Comparison of ENCODE assay signal across 7 cellular contexts in the genomic region with DNA sequence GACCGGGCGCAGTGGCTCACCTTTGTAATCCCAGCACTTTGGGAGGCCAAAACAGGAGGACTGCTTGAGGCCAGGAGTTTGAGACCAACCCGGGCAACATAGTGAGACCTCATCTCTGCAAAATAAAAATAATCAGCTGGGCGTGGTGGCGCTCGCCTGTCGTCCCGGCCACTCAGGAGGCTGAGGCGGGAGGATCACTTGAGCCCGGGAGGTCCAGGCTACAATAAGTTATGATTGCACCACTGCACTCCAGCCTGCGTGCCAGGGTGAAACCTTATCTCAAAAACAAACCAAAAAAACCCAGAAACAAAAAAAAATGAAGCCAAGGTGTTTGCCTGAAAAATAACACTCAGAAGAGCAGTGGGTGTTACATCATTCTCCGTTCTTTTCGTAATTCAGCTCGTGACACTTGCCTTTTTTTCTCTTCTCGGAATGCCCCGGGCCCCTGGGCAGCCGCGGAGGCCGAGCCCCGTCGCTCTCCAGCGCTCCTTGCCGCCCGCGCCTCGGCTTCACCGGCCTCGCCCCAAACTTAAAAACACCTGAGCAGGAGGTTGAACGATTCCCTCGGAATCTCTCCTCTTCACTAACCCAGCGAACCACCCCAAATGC. TPM values are rescaled to one million over a fixed set of nuclear protein-coding genes. Genes with fewer than 3 reads are reported as not detected.
DNase-seq lines count a peak whose midpoint lies in the region; ATAC-seq and TF ChIP-seq lines count a peak whose summit lies in the region.

No MANE protein-coding gene starts in this region.

- peak in 1 of 2 experiments; percentile 47 for DNase-seq in SJSA1 (ENCODE audit: low read depth in 1 of 2, low spot score in 2 of 2)
- peak; percentile 71 for DNase-seq in choroid plexus epithelial cell (ENCODE audit: low read depth)
- DNase-seq in lung microvascular endothelial cell (ENCODE audit: low read depth in 2 of 2), result peak; percentile 35 to 42
- DNase-seq in transverse colon, result peak; percentile 36
- no peak for DNase-seq in NCI-H1092 (lab: John Stamatoyannopoulos, UW)

- H3K27ac ChIP-seq in SJSA1 (peak overlapping the region; percentile 54), transverse colon (peak overlapping the region; percentile 87 to 93 (median 91))

- TF ChIP-seq POLR2A in transverse colon (IDR thresholded peaks at IDR 0.05), result no peak

- WGBS in transverse colon (ENCODE audit: low coverage in 1 of 2), 2 donors, result 23 to 24% methylated on average over 23 to 31 of the region's 31 CpGs

- H3K4me3 ChIP-seq in SJSA1, result peak overlapping the region; percentile 59
- H3K4me3 ChIP-seq in choroid plexus epithelial cell (ENCODE audit: low read depth, low read length), result peak overlapping the region; percentile 89
- peak overlapping the region; percentile 50 to 76 (median 65) for H3K4me3 ChIP-seq in transverse colon

- intact Hi-C loops in transverse colon (cut with DNase I; ENCODE audit: low total_unique reads), result no loop called here

- TF ChIP-seq EP300 in transverse colon (IDR thresholded peaks at IDR 0.05; ENCODE audit: low read depth), result no peak

- H3K36me3 ChIP-seq in SJSA1, result peaks cover 42% of the 10 kb centered on the region
- no peaks in the 10 kb centered on the region for H3K36me3 ChIP-seq in transverse colon

- ATAC-seq in GM18499 (IDR thresholded peaks at IDR 0.05; ENCODE audit: insufficient read depth, unreplicated experiment) (peak; percentile 17), HG02885 (IDR thresholded peaks at IDR 0.05; ENCODE audit: poor library complexity, unreplicated experiment) (peak; percentile 30)

- H3K27me3 ChIP-seq in SJSA1 (replicated peaks), result no peaks in the 10 kb centered on the region
- H3K27me3 ChIP-seq in transverse colon, result no peaks in the 10 kb centered on the region

- in situ Hi-C loops in transverse colon (cut with MboI; ENCODE audit: low pct_ligation_motif_present in 1 of 4, low pct_unique_long_range_greater_than_20kb in 1 of 4, low sequenced_read_pairs in 3 of 4), result no loop called here

- H3K4me1 ChIP-seq in SJSA1 (replicated peaks) (peaks cover 43% of the 10 kb centered on the region), transverse colon (peaks cover 15 to 46% (median 38%) of the 10 kb centered on the region in 4 donors)

- TF ChIP-seq CTCF in choroid plexus epithelial cell (conservative IDR thresholded peaks at IDR 0.05; ENCODE audit: low read depth, low read length) (no peak), transverse colon (IDR thresholded peaks at IDR 0.05) (no peak)

- no peaks in the 10 kb centered on the region for H3K9me3 ChIP-seq in SJSA1 (replicated peaks)
- no peaks in the 10 kb centered on the region for H3K9me3 ChIP-seq in transverse colon

RNA-seq across cellular contexts. Expression of a gene that starts 17.0 kb away (rescaled TPM):
- 0.13 TPM in 1 of 2 replicates, not detected in the other for total RNA-seq in SJSA1 (2014; rRNA removed; shearing (Covaris generic))
- 0.20 and 0.22 TPM in 2 replicates for total RNA-seq in lung microvascular endothelial cell
- 1 to 10 TPM in 1 of 4 donors, under 1 TPM in 1, not detected in 2; 0.64 to 6.8 TPM for total RNA-seq in transverse colon

RNA-seq across cellular contexts. Expression of a gene that starts 19.4 kb away (rescaled TPM):
- 4.4 and 5.2 TPM in 2 replicates for total RNA-seq in SJSA1 (2014; rRNA removed; shearing (Covaris generic))
- total RNA-seq in lung microvascular endothelial cell (0.60 and 2.0 TPM in 2 replicates), transverse colon (10 to 100 TPM in 2 of 4 donors, 1 to 10 TPM in 2; 7.5 to 20.1 (median 11.3) TPM)

RNA-seq across cellular contexts. Expression of a gene that starts 28.8 kb away (rescaled TPM):
- total RNA-seq in SJSA1 (2014; rRNA removed; shearing (Covaris generic)), result 0.84 TPM in 1 of 2 replicates, not detected in the other
- total RNA-seq in lung microvascular endothelial cell, result not detected in 2 replicates
- total RNA-seq in transverse colon, result 1 to 10 TPM in 3 of 4 donors, not detected in 1; 1.4 to 4.4 (median 1.6) TPM

RNA-seq across cellular contexts. Expression of a gene that starts 55.6 kb away (rescaled TPM):
- 5.8 and 9.2 TPM in 2 replicates for total RNA-seq in SJSA1 (2014; rRNA removed; shearing (Covaris generic))
- total RNA-seq in lung microvascular endothelial cell (8.1 and 22.6 TPM in 2 replicates), transverse colon (10 to 100 TPM; 11.3 to 47.4 (median 23.2) TPM)
